ENCODE assay signal across 19 cellular contexts in the genomic region with DNA sequence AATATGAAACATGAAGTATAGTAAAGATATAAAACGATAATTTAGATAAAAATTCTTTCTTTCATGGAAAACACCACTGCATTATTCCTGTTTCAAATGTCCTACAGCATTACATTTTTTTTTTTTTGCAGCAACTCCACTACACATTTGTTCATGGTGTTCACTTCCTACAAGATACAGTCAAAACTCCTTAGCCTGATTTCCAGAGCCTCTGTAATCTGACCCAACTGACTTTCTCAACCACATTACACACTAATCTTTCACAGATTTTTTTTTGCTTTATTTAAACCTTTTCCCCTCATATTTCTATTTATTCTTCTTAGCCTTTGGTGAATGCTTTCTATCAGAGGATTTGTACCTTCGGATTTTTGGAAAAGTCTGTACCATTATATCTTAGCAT.
"Had no signal": no experiment of that assay in that cellular context is flagged by ENCODE, and none has a peak within 500 bp of the region (broad histone marks: within the 10 kb centered on the region; RNA-seq: fewer than 3 reads in every experiment).

No MANE protein-coding gene starts in this region.

- H3K36me3 Mint-ChIP-seq: activated naive CD4-positive, alpha-beta T cell treated with anti-CD3 and anti-CD28 coated beads, Interleukin-2, amount 50 U/mL, for 24 hours; naive thymus-derived CD8-positive, alpha-beta T cell; stimulated activated effector memory CD8-positive, alpha-beta T cell treated with anti-CD3 and anti-CD28 coated beads, Interleukin-12 subunit alpha, Interleukin-12 subunit beta, amount 100 ng/mL, for 72 hours had no signal

- H3K9me3 ChIP-seq: left lung, pancreas, sigmoid colon, tibial artery had no signal

- H3K36me3 ChIP-seq: breast epithelium, left lung, pancreas, sigmoid colon, tibial artery had no signal

- DNase-seq: activated B cell treated with CpG ODN at 0.5 μM for 24 hours; activated CD4-positive, alpha-beta T cell treated with anti-CD3 and anti-CD28 coated beads for 48 hours; activated effector memory CD4-positive, alpha-beta T cell treated with anti-CD3 and anti-CD28 coated beads, Interleukin-2, amount 50 U/mL, for 16 hours; anterior cingulate cortex; cerebellar nuclear complex; effector memory CD4-positive, alpha-beta T cell; kidney; left lung; mammary epithelial cell; naive thymus-derived CD8-positive, alpha-beta T cell; pancreas; sigmoid colon; stimulated activated CD4-positive, alpha-beta T cell treated with anti-CD3 and anti-CD28 coated beads, Interleukin-12 subunit alpha, Interleukin-12 subunit beta, amount 100 ng/mL, for 4 hours; tibial artery had no signal

- H3K4me1 ChIP-seq: breast epithelium, left lung, pancreas, sigmoid colon, tibial artery had no signal

- H3K27ac ChIP-seq: breast epithelium, pancreas, sigmoid colon, tibial artery had no signal

- H3K4me3 Mint-ChIP-seq: activated B cell treated with CpG ODN at 0.5 μM for 24 hours; activated naive CD4-positive, alpha-beta T cell treated with anti-CD3 and anti-CD28 coated beads, Interleukin-2, amount 50 U/mL, for 24 hours; dendritic cell treated with granulocyte-macrophage colony-stimulating factor and Interleukin-4, amounts not matched to agents 40 ng/mL and 50 ng/mL, for 4 days; naive thymus-derived CD8-positive, alpha-beta T cell; stimulated activated effector memory CD8-positive, alpha-beta T cell treated with anti-CD3 and anti-CD28 coated beads, Interleukin-12 subunit alpha, Interleukin-12 subunit beta, amount 100 ng/mL, for 72 hours; T-helper 1 cell treated with Interleukin-12 subunit alpha and Interleukin-12 subunit beta and Interleukin-4 antibody, amounts not matched to agents 30 μg/mL and 1 μg/mL, for 36 hours had no signal

- ATAC-seq: left lung; naive thymus-derived CD8-positive, alpha-beta T cell; pancreas; stimulated activated effector memory CD8-positive, alpha-beta T cell treated with anti-CD3 and anti-CD28 coated beads, Interleukin-12 subunit alpha, Interleukin-12 subunit beta, amount 100 ng/mL, for 72 hours had no signal

- H3K27me3 ChIP-seq: breast epithelium, left lung, pancreas, sigmoid colon, tibial artery had no signal

- H3K4me1 Mint-ChIP-seq: activated B cell treated with CpG ODN at 0.5 μM for 24 hours; activated naive CD4-positive, alpha-beta T cell treated with anti-CD3 and anti-CD28 coated beads, Interleukin-2, amount 50 U/mL, for 24 hours; naive thymus-derived CD8-positive, alpha-beta T cell had no signal

- H3K9me3 Mint-ChIP-seq: activated B cell treated with CpG ODN at 0.5 μM for 24 hours; activated naive CD4-positive, alpha-beta T cell treated with anti-CD3 and anti-CD28 coated beads, Interleukin-2, amount 50 U/mL, for 24 hours; dendritic cell treated with granulocyte-macrophage colony-stimulating factor and Interleukin-4, amounts not matched to agents 40 ng/mL and 50 ng/mL, for 4 days; stimulated activated effector memory CD8-positive, alpha-beta T cell treated with anti-CD3 and anti-CD28 coated beads, Interleukin-12 subunit alpha, Interleukin-12 subunit beta, amount 100 ng/mL, for 72 hours had no signal

- H3K4me3 ChIP-seq: breast epithelium, left lung, pancreas, sigmoid colon, tibial artery had no signal

- H3K27ac Mint-ChIP-seq: activated B cell treated with CpG ODN at 0.5 μM for 24 hours; dendritic cell treated with granulocyte-macrophage colony-stimulating factor and Interleukin-4, amounts not matched to agents 40 ng/mL and 50 ng/mL, for 4 days; naive thymus-derived CD8-positive, alpha-beta T cell had no signal

- H3K27me3 Mint-ChIP-seq: activated B cell treated with CpG ODN at 0.5 μM for 24 hours; activated naive CD4-positive, alpha-beta T cell treated with anti-CD3 and anti-CD28 coated beads, Interleukin-2, amount 50 U/mL, for 24 hours; dendritic cell treated with granulocyte-macrophage colony-stimulating factor and Interleukin-4, amounts not matched to agents 40 ng/mL and 50 ng/mL, for 4 days; naive thymus-derived CD8-positive, alpha-beta T cell had no signal
